Comparison of ENCODE assay signal across 27 cellular contexts in the genomic region with DNA sequence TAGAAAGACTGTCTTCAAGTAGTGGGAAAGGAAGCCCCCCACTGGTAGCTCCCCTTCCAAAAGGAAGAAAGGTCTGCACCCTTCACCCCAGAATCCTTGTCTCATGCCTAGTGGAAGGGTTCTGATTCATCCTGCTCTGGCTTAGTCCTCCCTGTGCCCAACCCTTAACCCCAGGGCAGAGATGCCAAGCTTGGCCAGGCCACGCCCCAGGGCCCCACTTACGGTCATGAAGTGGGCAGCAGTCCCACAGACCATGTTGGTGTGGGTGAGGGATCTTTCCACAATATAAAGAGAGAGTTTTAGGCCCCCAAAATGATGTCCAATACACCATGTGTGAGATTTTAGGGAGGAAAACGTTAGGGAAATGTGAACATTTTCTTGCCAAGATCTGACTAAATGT. TPM values are rescaled to one million over a fixed set of nuclear protein-coding genes. Genes with fewer than 3 reads are reported as not detected.
"Had no signal": no experiment of that assay in that cellular context is flagged by ENCODE, and none has a peak within 500 bp of the region (broad histone marks: within the 10 kb centered on the region; RNA-seq: fewer than 3 reads in every experiment).

No MANE protein-coding gene starts in this region.

- H3K4me3 ChIP-seq: esophagus squamous epithelium, gastrocnemius medialis, neural progenitor cell, testis, transverse colon had no signal

- H3K9me3 ChIP-seq: gastrocnemius medialis, testis, transverse colon had no signal

- H2AFZ ChIP-seq: neural progenitor cell had no signal

- ATAC-seq: activated CD4-positive, CD25-positive, alpha-beta regulatory T cell treated with anti-CD3 and anti-CD28 coated beads, Interleukin-2, amount 50 U/mL, for 24 hours; effector memory CD8-positive, alpha-beta T cell; natural killer cell; stimulated activated naive CD8-positive, alpha-beta T cell treated with anti-CD3 and anti-CD28 coated beads, Interleukin-15, Interleukin-2, amounts not matched to agents 100 U/mL and 50 U/mL, for 24 hours had no signal

- H3K36me3 ChIP-seq: brain microvascular endothelial cell, esophagus squamous epithelium, gastrocnemius medialis, neural progenitor cell, transverse colon, WERI-Rb-1 had no signal

- H3K9me3 Mint-ChIP-seq: activated naive CD4-positive, alpha-beta T cell treated with anti-CD3 and anti-CD28 coated beads for 36 hours; activated naive CD8-positive, alpha-beta T cell treated with anti-CD3 and anti-CD28 coated beads, Interleukin-2, amount 10 ng/mL, durations not matched to agents 7 days and 5 days; activated T-helper 1 cell treated with anti-CD3 and anti-CD28 coated beads, Interleukin-12 subunit alpha, Interleukin-12 subunit beta, Interleukin-2, Interleukin-4 antibody, amounts not matched to agents 30 ng/mL and 10 ng/mL and 1 ng/mL, durations not matched to agents 14 hours and 24 hours and 36 hours; effector memory CD8-positive, alpha-beta T cell; natural killer cell; neural progenitor cell had no signal

- H3K4me3 Mint-ChIP-seq: activated naive CD4-positive, alpha-beta T cell treated with anti-CD3 and anti-CD28 coated beads for 36 hours; activated naive CD8-positive, alpha-beta T cell treated with anti-CD3 and anti-CD28 coated beads, Interleukin-2, amount 10 ng/mL, durations not matched to agents 7 days and 5 days; activated T-helper 1 cell treated with anti-CD3 and anti-CD28 coated beads, Interleukin-12 subunit alpha, Interleukin-12 subunit beta, Interleukin-2, Interleukin-4 antibody, amounts not matched to agents 30 ng/mL and 10 ng/mL and 1 ng/mL, durations not matched to agents 14 hours and 24 hours and 36 hours; effector memory CD8-positive, alpha-beta T cell; natural killer cell; neural progenitor cell had no signal

- DNase-seq: activated CD4-positive, alpha-beta T cell treated with anti-CD3 and anti-CD28 coated beads for 48 hours; activated CD4-positive, alpha-beta T cell treated with anti-CD3 and anti-CD28 coated beads, Interleukin-2, amount 50 U/mL, for 48 hours; activated CD8-positive, alpha-beta memory T cell treated with anti-CD3 and anti-CD28 coated beads for 24 hours; activated effector memory CD4-positive, alpha-beta T cell treated with anti-CD3 and anti-CD28 coated beads, Interleukin-2, amount 50 U/mL, for 16 hours; activated naive CD4-positive, alpha-beta T cell treated with anti-CD3 and anti-CD28 coated beads for 36 hours; activated naive CD8-positive, alpha-beta T cell treated with anti-CD3 and anti-CD28 coated beads, Interleukin-2, amount 10 ng/mL, durations not matched to agents 7 days and 5 days; amniotic stem cell; brain microvascular endothelial cell; caudate nucleus; cortex of kidney; effector memory CD8-positive, alpha-beta T cell; esophagus squamous epithelium; gastrocnemius medialis; glutamatergic neuron; islet precursor cell; left cardiac atrium; natural killer cell; right cardiac atrium; stimulated activated CD4-positive, alpha-beta T cell treated with anti-CD3 and anti-CD28 coated beads, Interleukin-2, amount 100 ng/mL, for 48 hours; stimulated activated naive CD8-positive, alpha-beta T cell treated with anti-CD3 and anti-CD28 coated beads, Interleukin-15, Interleukin-2, amounts not matched to agents 100 U/mL and 50 U/mL, for 24 hours; transverse colon; WERI-Rb-1 had no signal

- H3K27ac Mint-ChIP-seq: activated naive CD4-positive, alpha-beta T cell treated with anti-CD3 and anti-CD28 coated beads for 36 hours; activated naive CD8-positive, alpha-beta T cell treated with anti-CD3 and anti-CD28 coated beads, Interleukin-2, amount 10 ng/mL, durations not matched to agents 7 days and 5 days; activated T-helper 1 cell treated with anti-CD3 and anti-CD28 coated beads, Interleukin-12 subunit alpha, Interleukin-12 subunit beta, Interleukin-2, Interleukin-4 antibody, amounts not matched to agents 30 ng/mL and 10 ng/mL and 1 ng/mL, durations not matched to agents 14 hours and 24 hours and 36 hours; effector memory CD8-positive, alpha-beta T cell; natural killer cell; neural progenitor cell had no signal

- H3K4me1 Mint-ChIP-seq: activated naive CD8-positive, alpha-beta T cell treated with anti-CD3 and anti-CD28 coated beads, Interleukin-2, amount 10 ng/mL, durations not matched to agents 7 days and 5 days; natural killer cell; neural progenitor cell had no signal

- H3K27me3 ChIP-seq: brain microvascular endothelial cell, gastrocnemius medialis, testis, transverse colon had no signal

- H3K9ac ChIP-seq: neural progenitor cell had no signal

- H3K27ac ChIP-seq: brain microvascular endothelial cell, neural progenitor cell, transverse colon, WERI-Rb-1 had no signal

- H3K36me3 Mint-ChIP-seq: activated naive CD8-positive, alpha-beta T cell treated with anti-CD3 and anti-CD28 coated beads, Interleukin-2, amount 10 ng/mL, durations not matched to agents 7 days and 5 days; natural killer cell; neural progenitor cell had no signal

- H3K4me1 ChIP-seq: neural progenitor cell had no signal

- H3K4me2 ChIP-seq: neural progenitor cell had no signal

RNA-seq across cellular contexts. Expression of gene SSPN, which starts 8.4 kb away (rescaled TPM):
- total RNA-seq: activated naive CD4-positive, alpha-beta T cell treated with anti-CD3 and anti-CD28 coated beads for 36 hours; activated naive CD8-positive, alpha-beta T cell treated with anti-CD3 and anti-CD28 coated beads, Interleukin-2, amount 10 ng/mL, durations not matched to agents 7 days and 5 days; activated T-helper 1 cell treated with anti-CD3 and anti-CD28 coated beads, Interleukin-12 subunit alpha, Interleukin-12 subunit beta, Interleukin-2, Interleukin-4 antibody, amounts not matched to agents 30 ng/mL and 10 ng/mL and 1 ng/mL, durations not matched to agents 14 hours and 24 hours and 36 hours; T-helper 1 cell treated with Interleukin-12 subunit alpha and Interleukin-12 subunit beta and Interleukin-4 antibody, amounts not matched to agents 30 ng/mL and 1 ng/mL, for 36 hours had no signal
